23 cellular contexts compared by ENCODE assay signal in genomic region chr22:47101321-47101885, GRCh38.
"Had no signal": no experiment of that assay in that cellular context is flagged by ENCODE, and none has a peak within 500 bp of the region (broad histone marks: within the 10 kb centered on the region; RNA-seq: fewer than 3 reads in every experiment).

No MANE protein-coding gene starts in this region.

- H3K27ac Mint-ChIP-seq: activated T-cell treated with anti-CD3 and anti-CD28 coated beads, Interleukin-2, amount 50 U/mL, for 72 hours; stimulated activated naive CD8-positive, alpha-beta T cell treated with anti-CD3 and anti-CD28 coated beads, Interleukin-15, amount 100 ng/mL, for 72 hours had no signal

- H3K9me3 ChIP-seq: adrenal gland, psoas muscle had no signal

- H3K4me3 Mint-ChIP-seq: activated T-cell treated with anti-CD3 and anti-CD28 coated beads, Interleukin-2, amount 50 U/mL, for 72 hours; nephron progenitor cell; stimulated activated naive CD8-positive, alpha-beta T cell treated with anti-CD3 and anti-CD28 coated beads, Interleukin-15, amount 100 ng/mL, for 72 hours; type B pancreatic cell had no signal

- H3K4me1 ChIP-seq: adrenal gland, psoas muscle had no signal

- H3K4me3 ChIP-seq: adrenal gland, lung, psoas muscle, skin epidermis had no signal

- H3K27ac ChIP-seq: adrenal gland, psoas muscle, WERI-Rb-1 had no signal

- H3K27me3 Mint-ChIP-seq: stimulated activated naive CD8-positive, alpha-beta T cell treated with anti-CD3 and anti-CD28 coated beads, Interleukin-15, amount 100 ng/mL, for 72 hours; type B pancreatic cell had no signal

- H3K9me3 Mint-ChIP-seq: activated T-cell treated with anti-CD3 and anti-CD28 coated beads, Interleukin-2, amount 50 U/mL, for 72 hours; stimulated activated naive CD8-positive, alpha-beta T cell treated with anti-CD3 and anti-CD28 coated beads, Interleukin-15, amount 100 ng/mL, for 72 hours had no signal

- DNase-seq: activated CD4-positive, alpha-beta T cell treated with anti-CD3 and anti-CD28 coated beads, Interleukin-2, amount 50 U/mL, for 4 hours; activated effector memory CD4-positive, alpha-beta T cell treated with anti-CD3 and anti-CD28 coated beads, Interleukin-2, amount 50 U/mL, for 16 hours; activated naive CD4-positive, alpha-beta T cell treated with anti-CD3 and anti-CD28 coated beads, Interleukin-2, amount 50 U/mL, for 16 hours; activated T-cell treated with anti-CD3 and anti-CD28 coated beads, Interleukin-2, amount 50 U/mL, for 72 hours; cerebellar nuclear complex; effector CD4-positive, alpha-beta T cell; hippocampal formation; nephron progenitor cell; psoas muscle; right cardiac atrium; stimulated activated CD4-positive, alpha-beta T cell treated with anti-CD3 and anti-CD28 coated beads, Interleukin-15, amount 100 ng/mL, for 24 hours; stimulated activated CD4-positive, alpha-beta T cell treated with anti-CD3 and anti-CD28 coated beads, Interleukin-2, amount 100 ng/mL, for 48 hours; stimulated activated naive CD8-positive, alpha-beta T cell treated with anti-CD3 and anti-CD28 coated beads, Interleukin-15, amount 100 ng/mL, for 72 hours; SW 1271; T-helper 2 cell; WERI-Rb-1 had no signal

- H3K27me3 ChIP-seq: adrenal gland had no signal

- H3K36me3 ChIP-seq: adrenal gland, WERI-Rb-1 had no signal

- ATAC-seq: activated T-cell treated with anti-CD3 and anti-CD28 coated beads, Interleukin-2, amount 50 U/mL, for 72 hours; right cardiac atrium; stimulated activated naive CD8-positive, alpha-beta T cell treated with anti-CD3 and anti-CD28 coated beads, Interleukin-15, amount 100 ng/mL, for 72 hours had no signal

- H3K4me1 Mint-ChIP-seq: stimulated activated naive CD8-positive, alpha-beta T cell treated with anti-CD3 and anti-CD28 coated beads, Interleukin-15, amount 100 ng/mL, for 72 hours had no signal

- FAIRE-seq: astrocyte, bronchial epithelial cell, islet of Langerhans had no signal
